31 cellular contexts compared by ENCODE assay signal in genomic region chr5:1079961-1080360, GRCh38. TPM values are rescaled to one million over a fixed set of nuclear protein-coding genes. Genes with fewer than 3 reads are reported as not detected.
DNase-seq lines count a peak whose midpoint lies in the region; ATAC-seq, FAIRE-seq and TF ChIP-seq lines count a peak whose summit lies in the region.
"Had no signal": no experiment of that assay in that cellular context is flagged by ENCODE, and none has a peak within 500 bp of the region (broad histone marks: within the 10 kb centered on the region; RNA-seq: fewer than 3 reads in every experiment).

No MANE protein-coding gene starts in this region.

- TF ChIP-seq POLR2A in HepG2 (IDR thresholded peaks at IDR 0.05; ENCODE audit: insufficient read depth in 1 of 2, low read depth in 2 of 2, low read length in 2 of 2) (no peak), right lobe of liver (IDR thresholded peaks at IDR 0.05) (no peak)

- peaks cover 7% of the 10 kb centered on the region for H3K79me1 ChIP-seq in neuronal stem cell (ENCODE audit: low read depth, low read length)

- no peaks in the 10 kb centered on the region for H3K79me2 ChIP-seq in HepG2 (ENCODE audit: insufficient read depth, low read length)

- TF ChIP-seq EP300 in HepG2 (IDR thresholded peaks at IDR 0.05; ENCODE audit: low read depth in 2 of 2, low read length in 2 of 2) (no peak), HepG2 (CRISPR knock-in tag; IDR thresholded peaks at IDR 0.05; ENCODE audit: borderline replicate concordance) (no peak)

- no peak overlapping the region for H4K91ac ChIP-seq in neuronal stem cell (ENCODE audit: low read depth, low read length, poor library complexity)

- no peak overlapping the region for H3K9ac ChIP-seq in HepG2 (ENCODE audit: insufficient read depth, low read depth, low read length)
- no peak overlapping the region for H3K9ac ChIP-seq in neuronal stem cell (ENCODE audit: low read depth, low read length, poor library complexity)
- H3K9ac ChIP-seq: BLaER1; BLaER1 treated with 17β-estradiol and CSF1 and Interleukin-3, amounts not matched to agents 10 nM and 100 nM had no signal

- TF ChIP-seq RAD21 in HepG2 (CRISPR knock-in tag; IDR thresholded peaks at IDR 0.05) = no peak

- H3K27ac ChIP-seq in HepG2 (ENCODE audit: extremely low read length, insufficient read depth, low read length) (no peak overlapping the region), right lobe of liver (no peak overlapping the region), neuronal stem cell (replicated peaks; ENCODE audit: low read length) (no peak overlapping the region)
- H3K27ac ChIP-seq: 22Rv1; A549; BLaER1; BLaER1 treated with 17β-estradiol and CSF1 and Interleukin-3, amounts not matched to agents 10 nM and 100 nM; C4-2B had no signal

- peaks cover 22 to 67% of the 10 kb centered on the region in 2 experiments; a peak in 4 of 5 replicates for H3K36me3 ChIP-seq in HepG2 (replicated peaks in 1 of 2; ENCODE audit: control insufficient read depth in 1 of 2, insufficient read depth in 2 of 2, low read length in 2 of 2)
- peaks cover 0 to 80% (median 40%) of the 10 kb centered on the region in 4 donors for H3K36me3 ChIP-seq in right lobe of liver
- H3K36me3 ChIP-seq in neuronal stem cell (replicated peaks in 1 of 2; ENCODE audit: control insufficient read depth in 2 of 2, insufficient read depth in 2 of 2, low read length in 2 of 2) = peaks cover 34 to 67% of the 10 kb centered on the region in 2 donors
- H3K36me3 ChIP-seq: BE2C had no signal

- POLR2A ChIA-PET in HepG2 (lab: Yijun Ruan, JAX) = interaction anchor here (0.9 to 1.9 kb wide), 2 partner anchors 26 to 28 kb away, joined by 3 to 4 read pairs; no protein-coding TSS in a partner anchor

- peak overlapping the region; percentile 44 for H3K23ac ChIP-seq in neuronal stem cell (ENCODE audit: low read depth, low read length, poor library complexity)

- ATAC-seq in HepG2 (no peak), right lobe of liver (no peak)
- ATAC-seq: CD8-positive, alpha-beta T cell had no signal

- intact Hi-C loops in HepG2 (cut with micrococcal nuclease; ENCODE audit: unreplicated experiment) = no loop called here
- intact Hi-C loops in right lobe of liver (cut with DNase I) = no loop called here

- no peak overlapping the region for H3K14ac ChIP-seq in neuronal stem cell (ENCODE audit: low read length)

- no peak overlapping the region for H4K8ac ChIP-seq in neuronal stem cell (ENCODE audit: low read depth, low read length)

- H3K4me1 ChIP-seq in HepG2 (ENCODE audit: insufficient read depth, low read length) (no peaks in the 10 kb centered on the region), right lobe of liver (no peaks in the 10 kb centered on the region), neuronal stem cell (ENCODE audit: control insufficient read depth in 2 of 2, insufficient read depth in 1 of 2, low read depth in 1 of 2, low read length in 2 of 2) (no peaks in the 10 kb centered on the region)
- H3K4me1 ChIP-seq: A549, BE2C, BLaER1, Caco-2 had no signal

- H3K9me3 ChIP-seq in HepG2 (ENCODE audit: low read length) (no peaks in the 10 kb centered on the region), right lobe of liver (no peaks in the 10 kb centered on the region), neuronal stem cell (replicated peaks in 1 of 2; ENCODE audit: control insufficient read depth in 2 of 2, insufficient read depth in 1 of 2, low read depth in 1 of 2, low read length in 2 of 2) (no peaks in the 10 kb centered on the region)
- H3K9me3 ChIP-seq: A549; BE2C; BLaER1; BLaER1 treated with 17β-estradiol and CSF1 and Interleukin-3, amounts not matched to agents 10 nM and 100 nM; Caco-2 had no signal

- H3K4me2 ChIP-seq in HepG2 (ENCODE audit: low read depth, low read length) = no peak overlapping the region
- H3K4me2 ChIP-seq in neuronal stem cell (ENCODE audit: insufficient read depth, low read length, poor library complexity, severe bottlenecking) = no peak overlapping the region
- H3K4me2 ChIP-seq: A549; BLaER1; BLaER1 treated with 17β-estradiol and CSF1 and Interleukin-3, amounts not matched to agents 10 nM and 100 nM had no signal

- no peak overlapping the region for H2BK15ac ChIP-seq in neuronal stem cell (ENCODE audit: low read length)

- FAIRE-seq in HepG2 (lab: Jason Lieb, UNC) = no peak
- FAIRE-seq: A204.1, A549, D721Med had no signal

- H2BK5ac ChIP-seq in neuronal stem cell (ENCODE audit: low read length) = no peak overlapping the region

- in situ Hi-C loops in HepG2 (cut with HindIII; ENCODE audit: extremely low pct_ligation_motif_present, low pct_unique_long_range_greater_than_20kb) (no loop called here), KBM-7 (cut with MboI; ENCODE audit: low pct_unique_long_range_greater_than_20kb, low sequenced_read_pairs) (no loop called here)

- no peak for DNase-seq in HepG2 (ENCODE audit: low spot score)
- DNase-seq in right lobe of liver = no peak
- no peak for DNase-seq in neuronal stem cell (ENCODE audit: low spot score)
- DNase-seq in KBM-7 = no peak
- DNase-seq: 8988T; ACHN; AML-193; BE2C; C1 segment of cervical spinal cord; Caco-2; Calu3; CD4-positive, alpha-beta memory T cell; CD4-positive, alpha-beta T cell; CD4-positive, CD25-positive, alpha-beta regulatory T cell; CD8-positive, alpha-beta memory T cell; CD8-positive, alpha-beta T cell; COR-L47; DMS 273 treated with DMSO at 0.1 percent for 48 hours; DMS153; DMS53; DMS79; DMS79 treated with DMSO at 0.1 percent for 48 hours; DND-41; EL had no signal

- H2BK12ac ChIP-seq in neuronal stem cell (ENCODE audit: low read length) = no peak overlapping the region

- H2BK120ac ChIP-seq in neuronal stem cell (ENCODE audit: low read depth, low read length) = no peak overlapping the region

- no TSS peak for BruUV-seq in HepG2 (replicated peaks; lab: Mats Ljungman, UMichigan)

- 93% methylated on average over 14 of the region's 35 CpGs for WGBS in HepG2 (ENCODE audit: low lambda C conversion rate)
- 60% methylated on average over 1 of the region's 35 CpGs for WGBS in right lobe of liver (ENCODE audit: insufficient coverage, low coverage, low lambda C conversion rate, missing lambda C conversion rate)
- no CpG with 5 or more reads among the region's 35 CpGs for whole genome bisulfite sequencing in neuronal stem cell (ENCODE audit: extremely low coverage in 2 of 2, insufficient read length in 2 of 2, insufficient replicate concordance in 1 of 2), 2 donors

- no peak for TF ChIP-seq CTCF in HepG2 (CRISPR knock-in tag; IDR thresholded peaks at IDR 0.05)
- no peak for TF ChIP-seq CTCF in right lobe of liver (IDR thresholded peaks at IDR 0.05)

- H4K20me1 ChIP-seq in HepG2 (ENCODE audit: insufficient read depth, low read length) = no peaks in the 10 kb centered on the region
- H4K20me1 ChIP-seq: BLaER1 had no signal

- H3K18ac ChIP-seq in neuronal stem cell (ENCODE audit: low read length) = no peak overlapping the region

- H2AFZ ChIP-seq in HepG2 (ENCODE audit: low read length) (no peak overlapping the region), neuronal stem cell (ENCODE audit: low read length) (no peak overlapping the region)

- no peak overlapping the region for H2AK5ac ChIP-seq in neuronal stem cell (ENCODE audit: low read depth, low read length)

- no peak overlapping the region for H3K4ac ChIP-seq in neuronal stem cell (ENCODE audit: low read length)

- no peak overlapping the region for H3K4me3 ChIP-seq in HepG2 (replicated peaks in 1 of 3; ENCODE audit: insufficient read depth in 1 of 3, low read depth in 2 of 3, low read length in 3 of 3)
- H3K4me3 ChIP-seq in right lobe of liver = no peak overlapping the region
- H3K4me3 ChIP-seq in neuronal stem cell (ENCODE audit: low read length in 2 of 2) = no peak overlapping the region
- H3K4me3 ChIP-seq: A549; BLaER1; BLaER1 treated with 17β-estradiol and CSF1 and Interleukin-3, amounts not matched to agents 10 nM and 100 nM had no signal

- H3K27me3 ChIP-seq in HepG2 (ENCODE audit: control insufficient read depth in 1 of 2, insufficient read depth in 2 of 2, low read length in 2 of 2) (no peaks in the 10 kb centered on the region), right lobe of liver (no peaks in the 10 kb centered on the region), neuronal stem cell (ENCODE audit: control insufficient read depth in 3 of 3, insufficient read depth in 3 of 3, low read depth in 1 of 3, low read length in 3 of 3) (no peaks in the 10 kb centered on the region)
- H3K27me3 ChIP-seq: BE2C; BLaER1; BLaER1 treated with 17β-estradiol and CSF1 and Interleukin-3, amounts not matched to agents 10 nM and 100 nM had no signal

- CTCF ChIA-PET in HepG2 (lab: Yijun Ruan, JAX; ENCODE audit: low intra/inter-chr PET ratio, low total read pairs) = no interaction called here

TF ChIP-seq in HepG2, 621 proteins besides CTCF, POLR2A, EP300 and RAD21:
- TF ChIP-seq AGO2 (optimal IDR thresholded peaks at IDR 0.05; ENCODE audit: low read depth, low read length) (peak; percentile 93), RELA (CRISPR knock-in tag; IDR thresholded peaks at IDR 0.05) (no peak), RBFOX2 (IDR thresholded peaks at IDR 0.05; ENCODE audit: low read depth, low read length) (peak; percentile 51; the same call in 1 of the 2 replicates)
TF ChIP-seq in HepG2: peak in this region for 2.

RNA-seq across cellular contexts. Expression of gene SLC12A7, which starts 31.9 kb away (rescaled TPM):
- total RNA-seq in HepG2 (2016; rRNA removed; fragmentation: Illumina TruSeq; extraction: Trizol) (7.4 and 14.0 TPM in 2 replicates), right lobe of liver (10 to 100 TPM; 38.9 to 65.2 (median 53.3) TPM)
- total RNA-seq in HepG2 (2016; cell fraction: cytosol; rRNA removed; fragmentation: Illumina TruSeq; extraction: Trizol; ENCODE audit: low read depth) = 9.5 and 12.5 TPM in 2 replicates
- 5.2 and 15.7 TPM in 2 replicates for total RNA-seq in HepG2 (2016; cell fraction: insoluble cytoplasmic fraction; rRNA removed; fragmentation: Illumina TruSeq; extraction: Trizol)
- 6.9 and 7.7 TPM in 2 replicates for total RNA-seq in HepG2 (2016; cell fraction: membrane; rRNA removed; fragmentation: Illumina TruSeq; extraction: Trizol)
- total RNA-seq in HepG2 (2016; cell fraction: nucleus; rRNA removed; fragmentation: Illumina TruSeq; extraction: Trizol) = 21.8 and 25.8 TPM in 2 replicates
- polyA plus RNA-seq in HepG2 (2011; rRNA removed) = 18.5 and 25.6 TPM in 2 replicates
- 11.8 and 15.1 TPM in 2 replicates for polyA plus RNA-seq in HepG2 (2011; cell fraction: cytosol; rRNA removed)
- 164 and 213 TPM in 2 replicates for polyA plus RNA-seq in HepG2 (2011; cell fraction: nucleus; rRNA removed)
- polyA plus RNA-seq in HepG2 (2012) = 28.2 and 30.9 TPM in 2 replicates
- polyA plus RNA-seq in HepG2 (2016; cell fraction: cytosol; fragmentation: Illumina TruSeq; extraction: Trizol; ENCODE audit: low read depth) = 1.4 and 1.6 TPM in 2 replicates
- polyA plus RNA-seq in HepG2 (2016; cell fraction: insoluble cytoplasmic fraction; fragmentation: Illumina TruSeq; extraction: Trizol; ENCODE audit: low read depth) = 6.3 and 7.6 TPM in 2 replicates
- 3.2 and 3.7 TPM in 2 replicates for polyA plus RNA-seq in HepG2 (2016; cell fraction: membrane; fragmentation: Illumina TruSeq; extraction: Trizol; ENCODE audit: low read depth)
- 88.5 and 93.5 TPM in 2 replicates for polyA plus RNA-seq in HepG2 (2016; cell fraction: nucleus; fragmentation: Illumina TruSeq; extraction: Trizol; ENCODE audit: insufficient read depth, low read depth)
- polyA minus RNA-seq in HepG2 (2011; rRNA and poly(A)+ RNA removed; ENCODE audit: low replicate concordance) = 6.3 and 47.1 TPM in 2 replicates
- polyA minus RNA-seq in HepG2 (2011; cell fraction: cytosol; rRNA and poly(A)+ RNA removed) = 14.7 and 16.2 TPM in 2 replicates
- 40.3 and 44.4 TPM in 2 replicates for polyA minus RNA-seq in HepG2 (2011; cell fraction: nucleus; rRNA and poly(A)+ RNA removed)
- polyA plus RNA-seq in neuronal stem cell (2013, experiment 1 of 2) = 25.7 TPM
- polyA plus RNA-seq in neuronal stem cell (2013, experiment 2 of 2) = 25.0 TPM
